Comparison of ENCODE assay signal across 1 cellular context in the genomic region with DNA sequence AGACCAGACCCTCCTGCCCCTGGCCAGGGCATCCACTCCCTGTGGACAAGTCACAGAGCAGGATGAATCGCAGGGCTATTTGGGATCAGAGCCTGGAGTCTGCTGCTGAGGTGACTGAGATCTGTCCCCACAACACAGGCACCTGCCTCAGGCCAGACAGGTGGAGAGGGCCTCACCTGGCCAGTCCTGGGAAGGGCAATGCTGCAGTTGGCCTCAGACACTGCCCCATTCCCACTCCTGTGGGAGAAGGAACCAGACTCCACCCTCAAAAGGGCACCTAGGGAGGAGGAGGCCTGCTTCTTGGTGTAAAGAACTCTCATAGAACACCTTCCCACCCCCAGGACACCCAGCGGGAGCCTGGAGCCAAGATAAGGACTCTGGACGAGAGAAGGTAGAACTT.
TF ChIP-seq lines count a peak whose summit lies in the region.

No MANE protein-coding gene starts in this region.

TF ChIP-seq in GM23338, 12 proteins besides CTCF, POLR2A, EP300 and RAD21 (continued from another document):
- TF ChIP-seq ZNF462 (CRISPR knock-in tag; IDR thresholded peaks at IDR 0.05) (no peak), EZH2phosphoT487 (IDR thresholded peaks at IDR 0.05; ENCODE audit: unreplicated experiment) (no peak), ETS1 (IDR thresholded peaks at IDR 0.05) (no peak), STAT1 (IDR thresholded peaks at IDR 0.05; ENCODE audit: unreplicated experiment) (no peak), JUNB (IDR thresholded peaks at IDR 0.05; ENCODE audit: unreplicated experiment) (no peak), REST (IDR thresholded peaks at IDR 0.05; ENCODE audit: unreplicated experiment) (no peak), ZNF114 (CRISPR knock-in tag; IDR thresholded peaks at IDR 0.05) (no peak)
